In the genomic region with DNA sequence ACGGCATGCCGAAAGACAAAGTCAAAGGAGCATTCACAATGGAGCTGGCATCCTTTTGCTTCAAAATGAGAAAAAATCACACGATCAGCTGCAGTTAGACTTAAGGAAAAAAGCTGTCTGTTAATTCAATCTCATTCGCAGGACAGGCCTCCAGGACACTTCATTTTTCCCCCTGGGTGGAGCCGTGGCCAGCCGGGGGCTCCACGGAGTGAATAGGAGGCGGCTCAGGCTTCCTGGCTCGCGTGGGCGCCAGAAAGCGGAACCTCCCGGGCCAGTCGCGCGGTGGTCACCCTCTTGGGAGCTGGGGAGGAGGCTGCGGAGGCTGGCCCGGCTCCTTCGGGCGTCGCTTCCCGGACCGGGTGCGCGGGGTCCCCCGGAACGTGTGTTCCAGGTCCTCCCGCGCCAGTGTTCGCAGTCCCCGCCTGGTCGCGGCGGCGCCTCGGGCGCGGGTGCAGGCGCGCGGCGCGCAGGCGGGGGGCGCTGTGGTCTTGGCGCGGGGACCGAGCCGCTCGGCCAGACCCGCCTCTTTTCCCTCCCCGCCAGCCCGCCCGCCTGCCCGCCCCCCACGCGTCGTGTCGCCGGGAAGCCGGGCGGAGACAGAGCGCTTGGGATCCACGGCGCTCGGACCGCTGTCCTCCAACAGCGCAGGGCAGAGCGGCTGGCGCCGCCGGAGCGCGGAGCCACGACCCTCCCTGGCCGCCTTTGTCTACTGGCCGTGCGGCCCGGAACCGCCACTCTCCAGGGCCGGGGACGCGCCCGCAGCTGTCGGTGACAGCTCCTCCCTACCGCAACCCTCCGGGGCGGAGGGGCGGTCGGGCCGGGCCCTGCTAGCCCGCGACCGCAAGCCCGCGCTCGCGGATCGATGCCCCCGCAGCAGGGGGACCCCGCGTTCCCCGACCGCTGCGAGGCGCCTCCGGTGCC, we compare ENCODE assay signal across 1 cellular context.
TF ChIP-seq lines count a peak whose summit lies in the region.

A gene (plus strand): TSS at position 599 of the 921 bp plus-strand sequence. CDS start 264 bp downstream, at position 863.

TF ChIP-seq in HepG2, 621 proteins besides CTCF, POLR2A, EP300 and RAD21 (continued from another document and continues in another):
- TF ChIP-seq, protein P1, sequence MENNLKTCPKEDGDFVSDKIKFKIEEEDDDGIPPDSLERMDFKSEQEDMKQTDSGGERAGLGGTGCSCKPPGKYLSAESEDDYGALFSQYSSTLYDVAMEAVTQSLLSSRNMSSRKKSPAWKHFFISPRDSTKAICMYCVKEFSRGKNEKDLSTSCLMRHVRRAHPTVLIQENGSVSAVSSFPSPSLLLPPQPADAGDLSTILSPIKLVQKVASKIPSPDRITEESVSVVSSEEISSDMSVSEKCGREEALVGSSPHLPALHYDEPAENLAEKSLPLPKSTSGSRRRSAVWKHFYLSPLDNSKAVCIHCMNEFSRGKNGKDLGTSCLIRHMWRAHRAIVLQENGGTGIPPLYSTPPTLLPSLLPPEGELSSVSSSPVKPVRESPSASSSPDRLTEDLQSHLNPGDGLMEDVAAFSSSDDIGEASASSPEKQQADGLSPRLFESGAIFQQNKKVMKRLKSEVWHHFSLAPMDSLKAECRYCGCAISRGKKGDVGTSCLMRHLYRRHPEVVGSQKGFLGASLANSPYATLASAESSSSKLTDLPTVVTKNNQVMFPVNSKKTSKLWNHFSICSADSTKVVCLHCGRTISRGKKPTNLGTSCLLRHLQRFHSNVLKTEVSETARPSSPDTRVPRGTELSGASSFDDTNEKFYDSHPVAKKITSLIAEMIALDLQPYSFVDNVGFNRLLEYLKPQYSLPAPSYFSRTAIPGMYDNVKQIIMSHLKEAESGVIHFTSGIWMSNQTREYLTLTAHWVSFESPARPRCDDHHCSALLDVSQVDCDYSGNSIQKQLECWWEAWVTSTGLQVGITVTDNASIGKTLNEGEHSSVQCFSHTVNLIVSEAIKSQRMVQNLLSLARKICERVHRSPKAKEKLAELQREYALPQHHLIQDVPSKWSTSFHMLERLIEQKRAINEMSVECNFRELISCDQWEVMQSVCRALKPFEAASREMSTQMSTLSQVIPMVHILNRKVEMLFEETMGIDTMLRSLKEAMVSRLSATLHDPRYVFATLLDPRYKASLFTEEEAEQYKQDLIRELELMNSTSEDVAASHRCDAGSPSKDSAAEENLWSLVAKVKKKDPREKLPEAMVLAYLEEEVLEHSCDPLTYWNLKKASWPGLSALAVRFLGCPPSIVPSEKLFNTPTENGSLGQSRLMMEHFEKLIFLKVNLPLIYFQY (CRISPR knock-in tag; IDR thresholded peaks at IDR 0.05; ENCODE audit: borderline replicate concordance) = no peak
- TF ChIP-seq ZMAT3 (CRISPR knock-in tag; conservative IDR thresholded peaks at IDR 0.05) = peak; percentile 40; the same call in 1 of the 2 replicates
- TF ChIP-seq, protein P2, sequence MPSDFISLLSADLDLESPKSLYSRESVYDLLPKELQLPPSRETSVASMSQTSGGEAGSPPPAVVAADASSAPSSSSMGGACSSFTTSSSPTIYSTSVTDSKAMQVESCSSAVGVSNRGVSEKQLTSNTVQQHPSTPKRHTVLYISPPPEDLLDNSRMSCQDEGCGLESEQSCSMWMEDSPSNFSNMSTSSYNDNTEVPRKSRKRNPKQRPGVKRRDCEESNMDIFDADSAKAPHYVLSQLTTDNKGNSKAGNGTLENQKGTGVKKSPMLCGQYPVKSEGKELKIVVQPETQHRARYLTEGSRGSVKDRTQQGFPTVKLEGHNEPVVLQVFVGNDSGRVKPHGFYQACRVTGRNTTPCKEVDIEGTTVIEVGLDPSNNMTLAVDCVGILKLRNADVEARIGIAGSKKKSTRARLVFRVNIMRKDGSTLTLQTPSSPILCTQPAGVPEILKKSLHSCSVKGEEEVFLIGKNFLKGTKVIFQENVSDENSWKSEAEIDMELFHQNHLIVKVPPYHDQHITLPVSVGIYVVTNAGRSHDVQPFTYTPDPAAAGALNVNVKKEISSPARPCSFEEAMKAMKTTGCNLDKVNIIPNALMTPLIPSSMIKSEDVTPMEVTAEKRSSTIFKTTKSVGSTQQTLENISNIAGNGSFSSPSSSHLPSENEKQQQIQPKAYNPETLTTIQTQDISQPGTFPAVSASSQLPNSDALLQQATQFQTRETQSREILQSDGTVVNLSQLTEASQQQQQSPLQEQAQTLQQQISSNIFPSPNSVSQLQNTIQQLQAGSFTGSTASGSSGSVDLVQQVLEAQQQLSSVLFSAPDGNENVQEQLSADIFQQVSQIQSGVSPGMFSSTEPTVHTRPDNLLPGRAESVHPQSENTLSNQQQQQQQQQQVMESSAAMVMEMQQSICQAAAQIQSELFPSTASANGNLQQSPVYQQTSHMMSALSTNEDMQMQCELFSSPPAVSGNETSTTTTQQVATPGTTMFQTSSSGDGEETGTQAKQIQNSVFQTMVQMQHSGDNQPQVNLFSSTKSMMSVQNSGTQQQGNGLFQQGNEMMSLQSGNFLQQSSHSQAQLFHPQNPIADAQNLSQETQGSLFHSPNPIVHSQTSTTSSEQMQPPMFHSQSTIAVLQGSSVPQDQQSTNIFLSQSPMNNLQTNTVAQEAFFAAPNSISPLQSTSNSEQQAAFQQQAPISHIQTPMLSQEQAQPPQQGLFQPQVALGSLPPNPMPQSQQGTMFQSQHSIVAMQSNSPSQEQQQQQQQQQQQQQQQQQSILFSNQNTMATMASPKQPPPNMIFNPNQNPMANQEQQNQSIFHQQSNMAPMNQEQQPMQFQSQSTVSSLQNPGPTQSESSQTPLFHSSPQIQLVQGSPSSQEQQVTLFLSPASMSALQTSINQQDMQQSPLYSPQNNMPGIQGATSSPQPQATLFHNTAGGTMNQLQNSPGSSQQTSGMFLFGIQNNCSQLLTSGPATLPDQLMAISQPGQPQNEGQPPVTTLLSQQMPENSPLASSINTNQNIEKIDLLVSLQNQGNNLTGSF (CRISPR knock-in tag; IDR thresholded peaks at IDR 0.05) = 0 out of 2 replicates have a peak, but pooled peaks have one; percentile 59
- TF ChIP-seq SMAD1 (CRISPR knock-in tag; IDR thresholded peaks at IDR 0.05; ENCODE audit: borderline replicate concordance, low read depth) = 0 out of 2 replicates have a peak, but pooled peaks have one; percentile 33
- no peak for TF ChIP-seq ZNF143 (CRISPR knock-in tag; IDR thresholded peaks at IDR 0.05)
- TF ChIP-seq ZNF839 (CRISPR knock-in tag; IDR thresholded peaks at IDR 0.05; ENCODE audit: borderline replicate concordance) = no peak
- TF ChIP-seq, protein P3, sequence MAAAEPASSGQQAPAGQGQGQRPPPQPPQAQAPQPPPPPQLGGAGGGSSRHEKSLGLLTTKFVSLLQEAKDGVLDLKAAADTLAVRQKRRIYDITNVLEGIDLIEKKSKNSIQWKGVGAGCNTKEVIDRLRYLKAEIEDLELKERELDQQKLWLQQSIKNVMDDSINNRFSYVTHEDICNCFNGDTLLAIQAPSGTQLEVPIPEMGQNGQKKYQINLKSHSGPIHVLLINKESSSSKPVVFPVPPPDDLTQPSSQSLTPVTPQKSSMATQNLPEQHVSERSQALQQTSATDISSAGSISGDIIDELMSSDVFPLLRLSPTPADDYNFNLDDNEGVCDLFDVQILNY (CRISPR knock-in tag; conservative IDR thresholded peaks at IDR 0.05) = no peak
- TF ChIP-seq ZNF230 (CRISPR knock-in tag; IDR thresholded peaks at IDR 0.05) = no peak
- no peak for TF ChIP-seq ZNF354B (CRISPR knock-in tag; IDR thresholded peaks at IDR 0.05)
- TF ChIP-seq, protein P4, sequence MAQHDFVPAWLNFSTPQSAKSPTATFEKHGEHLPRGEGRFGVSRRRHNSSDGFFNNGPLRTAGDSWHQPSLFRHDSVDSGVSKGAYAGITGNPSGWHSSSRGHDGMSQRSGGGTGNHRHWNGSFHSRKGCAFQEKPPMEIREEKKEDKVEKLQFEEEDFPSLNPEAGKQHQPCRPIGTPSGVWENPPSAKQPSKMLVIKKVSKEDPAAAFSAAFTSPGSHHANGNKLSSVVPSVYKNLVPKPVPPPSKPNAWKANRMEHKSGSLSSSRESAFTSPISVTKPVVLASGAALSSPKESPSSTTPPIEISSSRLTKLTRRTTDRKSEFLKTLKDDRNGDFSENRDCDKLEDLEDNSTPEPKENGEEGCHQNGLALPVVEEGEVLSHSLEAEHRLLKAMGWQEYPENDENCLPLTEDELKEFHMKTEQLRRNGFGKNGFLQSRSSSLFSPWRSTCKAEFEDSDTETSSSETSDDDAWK (CRISPR knock-in tag; IDR thresholded peaks at IDR 0.05) = no peak
- no peak for TF ChIP-seq EZH2 (conservative IDR thresholded peaks at IDR 0.05; ENCODE audit: low read depth, low read length)
- TF ChIP-seq, protein P5, sequence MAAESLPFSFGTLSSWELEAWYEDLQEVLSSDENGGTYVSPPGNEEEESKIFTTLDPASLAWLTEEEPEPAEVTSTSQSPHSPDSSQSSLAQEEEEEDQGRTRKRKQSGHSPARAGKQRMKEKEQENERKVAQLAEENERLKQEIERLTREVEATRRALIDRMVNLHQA (CRISPR knock-in tag; IDR thresholded peaks at IDR 0.05) = no peak
- TF ChIP-seq ZNF17 (CRISPR knock-in tag; IDR thresholded peaks at IDR 0.05) = no peak
- TF ChIP-seq ZNF333 (CRISPR knock-in tag; IDR thresholded peaks at IDR 0.05; ENCODE audit: borderline replicate concordance) = no peak
- TF ChIP-seq ZNF577 (CRISPR knock-in tag; IDR thresholded peaks at IDR 0.05; ENCODE audit: borderline replicate concordance, low read depth) = no peak
- TF ChIP-seq AKAP8 (CRISPR knock-in tag; IDR thresholded peaks at IDR 0.05) = no peak
- no peak for TF ChIP-seq ZNF460 (CRISPR knock-in tag; IDR thresholded peaks at IDR 0.05; ENCODE audit: borderline replicate concordance)
- TF ChIP-seq, protein P6, sequence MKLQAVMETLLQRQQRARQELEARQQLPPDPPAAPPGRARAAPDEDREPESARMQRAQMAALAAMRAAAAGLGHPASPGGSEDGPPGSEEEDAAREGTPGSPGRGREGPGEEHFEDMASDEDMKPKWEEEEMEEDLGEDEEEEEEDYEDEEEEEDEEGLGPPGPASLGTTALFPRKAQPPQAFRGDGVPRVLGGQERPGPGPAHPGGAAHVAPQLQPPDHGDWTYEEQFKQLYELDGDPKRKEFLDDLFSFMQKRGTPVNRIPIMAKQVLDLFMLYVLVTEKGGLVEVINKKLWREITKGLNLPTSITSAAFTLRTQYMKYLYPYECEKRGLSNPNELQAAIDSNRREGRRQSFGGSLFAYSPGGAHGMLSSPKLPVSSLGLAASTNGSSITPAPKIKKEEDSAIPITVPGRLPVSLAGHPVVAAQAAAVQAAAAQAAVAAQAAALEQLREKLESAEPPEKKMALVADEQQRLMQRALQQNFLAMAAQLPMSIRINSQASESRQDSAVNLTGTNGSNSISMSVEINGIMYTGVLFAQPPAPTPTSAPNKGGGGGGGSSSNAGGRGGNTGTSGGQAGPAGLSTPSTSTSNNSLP (IDR thresholded peaks at IDR 0.05; ENCODE audit: low read depth, low read length) = no peak
- no peak for TF ChIP-seq ZNF678 (CRISPR knock-in tag; IDR thresholded peaks at IDR 0.05)
- TF ChIP-seq NR3C1 (CRISPR knock-in tag; IDR thresholded peaks at IDR 0.05) = no peak
- TF ChIP-seq ATM (IDR thresholded peaks at IDR 0.05; ENCODE audit: borderline replicate concordance) = no peak
- TF ChIP-seq, protein P7, sequence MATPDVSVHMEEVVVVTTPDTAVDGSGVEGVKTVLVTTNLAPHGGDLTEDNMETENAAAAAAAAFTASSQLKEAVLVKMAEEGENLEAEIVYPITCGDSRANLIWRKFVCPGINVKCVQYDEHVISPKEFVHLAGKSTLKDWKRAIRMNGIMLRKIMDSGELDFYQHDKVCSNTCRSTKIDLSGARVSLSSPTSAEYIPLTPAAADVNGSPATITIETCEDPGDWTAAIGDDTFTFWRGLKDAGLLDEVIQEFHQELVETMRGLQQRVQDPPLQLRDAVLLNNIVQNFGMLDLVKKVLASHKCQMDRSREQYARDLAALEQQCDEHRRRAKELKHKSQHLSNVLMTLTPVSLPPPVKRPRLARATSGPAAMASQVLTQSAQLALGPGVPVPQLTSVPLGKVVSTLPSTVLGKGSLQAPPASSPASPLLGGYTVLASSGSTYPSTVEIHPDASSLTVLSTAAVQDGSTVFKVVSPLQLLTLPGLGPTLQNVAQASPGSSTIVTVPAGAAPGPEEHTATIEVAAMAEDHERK (CRISPR knock-in tag; IDR thresholded peaks at IDR 0.05; ENCODE audit: low read depth) = no peak
- TF ChIP-seq JDP2 (CRISPR knock-in tag; IDR thresholded peaks at IDR 0.05; ENCODE audit: borderline replicate concordance) = no peak
- no peak for TF ChIP-seq TEAD2 (CRISPR knock-in tag; IDR thresholded peaks at IDR 0.05)
- TF ChIP-seq, protein P8, sequence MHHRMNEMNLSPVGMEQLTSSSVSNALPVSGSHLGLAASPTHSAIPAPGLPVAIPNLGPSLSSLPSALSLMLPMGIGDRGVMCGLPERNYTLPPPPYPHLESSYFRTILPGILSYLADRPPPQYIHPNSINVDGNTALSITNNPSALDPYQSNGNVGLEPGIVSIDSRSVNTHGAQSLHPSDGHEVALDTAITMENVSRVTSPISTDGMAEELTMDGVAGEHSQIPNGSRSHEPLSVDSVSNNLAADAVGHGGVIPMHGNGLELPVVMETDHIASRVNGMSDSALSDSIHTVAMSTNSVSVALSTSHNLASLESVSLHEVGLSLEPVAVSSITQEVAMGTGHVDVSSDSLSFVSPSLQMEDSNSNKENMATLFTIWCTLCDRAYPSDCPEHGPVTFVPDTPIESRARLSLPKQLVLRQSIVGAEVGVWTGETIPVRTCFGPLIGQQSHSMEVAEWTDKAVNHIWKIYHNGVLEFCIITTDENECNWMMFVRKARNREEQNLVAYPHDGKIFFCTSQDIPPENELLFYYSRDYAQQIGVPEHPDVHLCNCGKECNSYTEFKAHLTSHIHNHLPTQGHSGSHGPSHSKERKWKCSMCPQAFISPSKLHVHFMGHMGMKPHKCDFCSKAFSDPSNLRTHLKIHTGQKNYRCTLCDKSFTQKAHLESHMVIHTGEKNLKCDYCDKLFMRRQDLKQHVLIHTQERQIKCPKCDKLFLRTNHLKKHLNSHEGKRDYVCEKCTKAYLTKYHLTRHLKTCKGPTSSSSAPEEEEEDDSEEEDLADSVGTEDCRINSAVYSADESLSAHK (CRISPR knock-in tag; IDR thresholded peaks at IDR 0.05; ENCODE audit: borderline replicate concordance) = no peak
- no peak for TF ChIP-seq ZNF660 (CRISPR knock-in tag; IDR thresholded peaks at IDR 0.05; ENCODE audit: borderline replicate concordance, low read depth)
- TF ChIP-seq, protein P9, sequence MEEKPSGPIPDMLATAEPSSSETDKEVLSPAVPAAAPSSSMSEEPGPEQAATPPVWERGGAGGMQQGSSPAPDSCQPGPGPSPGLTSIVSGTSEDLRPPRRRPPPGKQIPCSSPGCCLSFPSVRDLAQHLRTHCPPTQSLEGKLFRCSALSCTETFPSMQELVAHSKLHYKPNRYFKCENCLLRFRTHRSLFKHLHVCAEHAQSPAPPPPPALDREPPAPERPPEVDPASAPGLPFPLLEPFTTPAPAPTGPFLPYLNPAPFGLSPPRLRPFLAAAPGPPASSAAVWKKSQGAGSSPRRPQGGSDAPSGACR (CRISPR knock-in tag; IDR thresholded peaks at IDR 0.05) = no peak
- peak; percentile 58; the same call in 1 of the 2 replicates for TF ChIP-seq SP5 (CRISPR knock-in tag; IDR thresholded peaks at IDR 0.05; ENCODE audit: borderline replicate concordance, low read depth)
- no peak for TF ChIP-seq WIZ (CRISPR knock-in tag; IDR thresholded peaks at IDR 0.05)
- no peak for TF ChIP-seq SP140L (CRISPR knock-in tag; IDR thresholded peaks at IDR 0.05; ENCODE audit: borderline replicate concordance)
- no peak for TF ChIP-seq MIER3 (CRISPR knock-in tag; IDR thresholded peaks at IDR 0.05; ENCODE audit: borderline replicate concordance)
- no peak for TF ChIP-seq SMARCE1 (IDR thresholded peaks at IDR 0.05; ENCODE audit: borderline replicate concordance)
- TF ChIP-seq POGZ (CRISPR knock-in tag; IDR thresholded peaks at IDR 0.05) = peak; percentile 48; the same call in 1 of the 2 replicates
- peak; percentile 52 for TF ChIP-seq SRSF1 (optimal IDR thresholded peaks at IDR 0.05; ENCODE audit: low read depth, low read length)
- no peak for TF ChIP-seq ZFP62 (CRISPR knock-in tag; IDR thresholded peaks at IDR 0.05)
- no peak for TF ChIP-seq ZFP36 (IDR thresholded peaks at IDR 0.05; ENCODE audit: borderline replicate concordance, low read depth, low read length, partially characterized antibody)
